ENCODE assay signal across 14 cellular contexts in the genomic region with DNA sequence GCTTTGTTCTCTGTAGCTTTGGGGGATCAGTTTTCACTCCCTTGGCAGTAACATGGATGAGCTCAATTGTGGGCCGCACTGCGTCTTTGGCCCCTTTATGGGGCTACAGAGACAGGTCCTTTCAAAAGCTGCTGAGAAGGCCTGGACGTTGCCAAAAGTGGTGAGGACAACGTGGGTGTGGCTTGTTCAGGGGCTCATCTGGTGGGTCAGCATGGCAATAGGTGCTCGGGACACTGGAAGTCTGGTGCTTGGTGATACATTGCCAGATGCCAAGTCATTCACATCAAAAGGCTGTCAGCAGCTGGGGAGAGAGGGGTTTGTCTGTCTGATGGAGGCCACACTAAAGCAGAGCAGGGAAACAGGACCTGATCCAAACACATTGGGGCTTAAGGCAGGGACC.
DNase-seq lines count a peak whose midpoint lies in the region; ATAC-seq and TF ChIP-seq lines count a peak whose summit lies in the region.
"Had no signal": no experiment of that assay in that cellular context is flagged by ENCODE, and none has a peak within 500 bp of the region (broad histone marks: within the 10 kb centered on the region; RNA-seq: fewer than 3 reads in every experiment).

No MANE protein-coding gene starts in this region.

- H2BK20ac ChIP-seq in IMR-90 (ENCODE audit: low read depth, low read length) = no peak overlapping the region; the same call in 1 of the 2 replicates

- 0 out of 3 replicates have a peak overlapping the region, but pooled peaks have one; percentile 48 for H2BK15ac ChIP-seq in IMR-90 (ENCODE audit: low read depth, low read length)

- no peaks in the 10 kb centered on the region for H4K20me1 ChIP-seq in IMR-90 (ENCODE audit: insufficient read depth, low read length)

- no peak overlapping the region for H2AFZ ChIP-seq in IMR-90 (replicated peaks; ENCODE audit: low read length, poor library complexity)

- in situ Hi-C loops in IMR-90 (cut with MboI; ENCODE audit: low sequenced_read_pairs) = no loop called here

- CTCF ChIA-PET in IMR-90 (lab: Yijun Ruan, JAX) = no interaction called here

- WGBS in IMR-90 (ENCODE audit: extremely low coverage in 2 of 2, insufficient read length in 1 of 2), 2 experiments = no CpG with 5 or more reads among the region's 5 CpGs
- 32 to 52% (median 40%) methylated on average over 5 of the region's 5 CpGs for WGBS in psoas muscle, 3 donors

- H3K14ac ChIP-seq in IMR-90 (replicated peaks; ENCODE audit: low read depth, low read length) = no peak overlapping the region

- no peak overlapping the region for H2BK5ac ChIP-seq in IMR-90 (ENCODE audit: low read depth, low read length, poor library complexity, severe bottlenecking)

- no peak overlapping the region for H3K4ac ChIP-seq in IMR-90 (ENCODE audit: low read depth, low read length)

- H2AK9ac ChIP-seq in IMR-90 (replicated peaks; ENCODE audit: low read depth, low read length, poor library complexity) = no peak overlapping the region

- H3K4me3 ChIP-seq in IMR-90 (ENCODE audit: insufficient read depth, low read depth, low read length) (no peak overlapping the region), psoas muscle (no peak overlapping the region)

- intact Hi-C loops in IMR-90 (cut with micrococcal nuclease) (no loop called here), psoas muscle (cut with DNase I) (no loop called here), posterior cingulate gyrus (cut with DNase I) (no loop called here), left cardiac atrium (cut with DNase I) (no loop called here)

- no peaks in the 10 kb centered on the region for H3K36me3 ChIP-seq in IMR-90 (ENCODE audit: control insufficient read depth, insufficient read depth, low read length)
- H3K36me3 ChIP-seq in psoas muscle (ENCODE audit: insufficient read depth in 1 of 2, low read depth in 1 of 2) = no peaks in the 10 kb centered on the region

- H3K4me1 ChIP-seq in IMR-90 (ENCODE audit: control insufficient read depth, insufficient read depth, low read length) (peaks cover 10% of the 10 kb centered on the region), psoas muscle (no peaks in the 10 kb centered on the region)

- H4K8ac ChIP-seq in IMR-90 (ENCODE audit: low read depth in 2 of 2, low read length in 2 of 2) = no peak overlapping the region

- no peak for TF ChIP-seq RAD21 in IMR-90 (IDR thresholded peaks at IDR 0.05; ENCODE audit: low read length)

- dilution Hi-C loops in IMR-90 (cut with HindIII; ENCODE audit: low sequenced_read_pairs, unreplicated experiment) = no loop called here

- H3K18ac ChIP-seq in IMR-90 (ENCODE audit: low read depth, low read length) = no peak overlapping the region

- TF ChIP-seq CTCF in IMR-90 (conservative IDR thresholded peaks at IDR 0.05; ENCODE audit: low read depth, low read length) (no peak), psoas muscle (IDR thresholded peaks at IDR 0.05) (no peak)

- no peak for TF ChIP-seq POLR2A in IMR-90 (IDR thresholded peaks at IDR 0.05; ENCODE audit: low read depth, low read length)

- no peak overlapping the region for H2BK120ac ChIP-seq in IMR-90 (ENCODE audit: low read depth, low read length)

- no peak overlapping the region for H3K4me2 ChIP-seq in IMR-90 (ENCODE audit: low read depth, low read length)

- no TSS peak for BruUV-seq in IMR-90 (replicated peaks; lab: Mats Ljungman, UMichigan)

- POLR2A ChIA-PET in IMR-90 (lab: Charles Lee; ENCODE audit: unreplicated experiment) = interaction anchor here (0.9 kb wide), 1 partner anchor 276 kb away, joined by 3 read pairs; no protein-coding TSS in a partner anchor

- H4K91ac ChIP-seq in IMR-90 (ENCODE audit: insufficient read depth, low read depth, low read length) = no peak overlapping the region

- H3K9me3 ChIP-seq in IMR-90 (ENCODE audit: control insufficient read depth, insufficient read depth, low read length) (no peaks in the 10 kb centered on the region), psoas muscle (no peaks in the 10 kb centered on the region)

- no peak for DNase-seq in IMR-90
- peak; percentile 19 for DNase-seq in ecto neural progenitor cell (ENCODE audit: low spot score)
- no peak for DNase-seq in psoas muscle
- DNase-seq in posterior cingulate gyrus = no peak
- no peak for DNase-seq in left cardiac atrium
- DNase-seq: C1 segment of cervical spinal cord; Calu3; CD4-positive, alpha-beta memory T cell; COR-L47; DMS79 treated with DMSO at 0.1 percent for 48 hours; GF-D8; GOT3; HCEC 1CT had no signal

- H3K56ac ChIP-seq in IMR-90 (ENCODE audit: extremely low read depth, insufficient read depth, low read length) = no peak overlapping the region

- no peak for ATAC-seq in IMR-90 (ENCODE audit: low read depth)
- peak; percentile 5 to 61 (median 40) for ATAC-seq in psoas muscle
- no peak for ATAC-seq in left cardiac atrium
- ATAC-seq in HG03442 (IDR thresholded peaks at IDR 0.05; ENCODE audit: unreplicated experiment) = no peak

- H3K79me1 ChIP-seq in IMR-90 (ENCODE audit: low read depth in 1 of 2, low read length in 2 of 2) = no peaks in the 10 kb centered on the region

- no peak overlapping the region for H3K9ac ChIP-seq in IMR-90 (ENCODE audit: low read depth, low read length)

- peaks cover 9% of the 10 kb centered on the region; the same call in 1 of the 2 replicates for H3K9me1 ChIP-seq in IMR-90 (ENCODE audit: insufficient read depth, low read length)

- H3K27me3 ChIP-seq in IMR-90 (ENCODE audit: control insufficient read depth, insufficient read depth, low read length) (no peaks in the 10 kb centered on the region), psoas muscle (ENCODE audit: insufficient read depth in 3 of 3, low read length in 2 of 3) (no peaks in the 10 kb centered on the region)

- no peak overlapping the region for H4K5ac ChIP-seq in IMR-90 (ENCODE audit: low read depth, low read length)

- H3K27ac ChIP-seq in IMR-90 (ENCODE audit: insufficient read depth, low read length) = no peak overlapping the region
- H3K27ac ChIP-seq in psoas muscle = peak overlapping the region; percentile 74

- no peak overlapping the region for H3K23ac ChIP-seq in IMR-90 (ENCODE audit: low read depth, low read length)

- 0 out of 2 replicates have a peak overlapping the region, but pooled peaks have one; percentile 49 for H2AK5ac ChIP-seq in IMR-90 (ENCODE audit: low read depth, low read length)

TF ChIP-seq in IMR-90, 13 proteins besides CTCF, POLR2A, EP300 and RAD21:
- TF ChIP-seq MAZ (IDR thresholded peaks at IDR 0.05; ENCODE audit: borderline replicate concordance, low read depth, low read length) (no peak), RCOR1 (IDR thresholded peaks at IDR 0.05; ENCODE audit: insufficient replicate concordance, low read length) (no peak), SMC3 (IDR thresholded peaks at IDR 0.05; ENCODE audit: low read depth, low read length) (no peak), RFX5 (IDR thresholded peaks at IDR 0.05; ENCODE audit: low read depth, low read length) (no peak), MXI1 (IDR thresholded peaks at IDR 0.05; ENCODE audit: borderline replicate concordance, low read depth, low read length) (no peak), BHLHE40 (IDR thresholded peaks at IDR 0.05; ENCODE audit: low read depth, low read length) (no peak), NFE2L2 (IDR thresholded peaks at IDR 0.05; ENCODE audit: low read depth, low read length) (no peak), CEBPB (IDR thresholded peaks at IDR 0.05; ENCODE audit: low read depth, low read length) (no peak), CHD1 (IDR thresholded peaks at IDR 0.05; ENCODE audit: low read depth, low read length) (no peak), MAFK (IDR thresholded peaks at IDR 0.05; ENCODE audit: low read depth, low read length) (no peak), FOS (IDR thresholded peaks at IDR 0.05; ENCODE audit: low read depth, low read length) (no peak)
- TF ChIP-seq, protein P1, sequence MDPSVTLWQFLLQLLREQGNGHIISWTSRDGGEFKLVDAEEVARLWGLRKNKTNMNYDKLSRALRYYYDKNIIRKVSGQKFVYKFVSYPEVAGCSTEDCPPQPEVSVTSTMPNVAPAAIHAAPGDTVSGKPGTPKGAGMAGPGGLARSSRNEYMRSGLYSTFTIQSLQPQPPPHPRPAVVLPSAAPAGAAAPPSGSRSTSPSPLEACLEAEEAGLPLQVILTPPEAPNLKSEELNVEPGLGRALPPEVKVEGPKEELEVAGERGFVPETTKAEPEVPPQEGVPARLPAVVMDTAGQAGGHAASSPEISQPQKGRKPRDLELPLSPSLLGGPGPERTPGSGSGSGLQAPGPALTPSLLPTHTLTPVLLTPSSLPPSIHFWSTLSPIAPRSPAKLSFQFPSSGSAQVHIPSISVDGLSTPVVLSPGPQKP (IDR thresholded peaks at IDR 0.05; ENCODE audit: borderline replicate concordance, low read depth, low read length) = no peak
- TF ChIP-seq, protein P2, sequence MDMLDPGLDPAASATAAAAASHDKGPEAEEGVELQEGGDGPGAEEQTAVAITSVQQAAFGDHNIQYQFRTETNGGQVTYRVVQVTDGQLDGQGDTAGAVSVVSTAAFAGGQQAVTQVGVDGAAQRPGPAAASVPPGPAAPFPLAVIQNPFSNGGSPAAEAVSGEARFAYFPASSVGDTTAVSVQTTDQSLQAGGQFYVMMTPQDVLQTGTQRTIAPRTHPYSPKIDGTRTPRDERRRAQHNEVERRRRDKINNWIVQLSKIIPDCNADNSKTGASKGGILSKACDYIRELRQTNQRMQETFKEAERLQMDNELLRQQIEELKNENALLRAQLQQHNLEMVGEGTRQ (IDR thresholded peaks at IDR 0.05; ENCODE audit: low read depth, low read length) = no peak

Comparison
In these comparisons a context has a peak if more than half of its experiments do, and no peak if none do; other contexts are left out.
1. ATAC-seq: peak in psoas muscle (4 of 4); none in IMR-90 (single experiment), left cardiac atrium (0 of 2) and HG03442 (single experiment).